30 cellular contexts compared by ENCODE assay signal in the genomic region with DNA sequence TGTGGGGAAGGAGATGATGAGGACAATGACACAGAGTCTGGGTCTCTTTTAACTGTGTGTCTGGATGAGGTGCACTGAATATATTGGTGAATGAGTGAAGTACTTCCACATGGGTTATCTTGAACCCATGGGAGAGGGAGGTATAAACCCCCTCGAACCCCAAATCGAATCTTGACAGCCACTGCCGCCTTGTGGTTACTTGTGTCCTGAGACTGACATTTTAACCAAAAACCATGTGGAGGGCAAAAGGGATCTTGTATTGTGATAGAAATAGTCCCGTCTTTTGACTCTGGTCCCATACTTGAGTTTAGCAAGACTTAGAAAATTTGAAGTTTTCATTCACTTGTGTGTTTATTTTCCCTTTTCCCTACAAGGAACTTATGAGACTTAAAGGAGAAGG.
DNase-seq lines count a peak whose midpoint lies in the region; ATAC-seq, FAIRE-seq and TF ChIP-seq lines count a peak whose summit lies in the region.
"Had no signal": no experiment of that assay in that cellular context is flagged by ENCODE, and none has a peak within 500 bp of the region (broad histone marks: within the 10 kb centered on the region; RNA-seq: fewer than 3 reads in every experiment).

No MANE protein-coding gene starts in this region.

- no peak overlapping the region for H3K27ac Mint-ChIP-seq in activated naive CD4-positive, alpha-beta T cell treated with anti-CD3 and anti-CD28 coated beads, Interleukin-2, amount 50 U/mL, for 72 hours
- no peak overlapping the region for H3K27ac Mint-ChIP-seq in activated CD4-positive, alpha-beta memory T cell treated with anti-CD3 and anti-CD28 coated beads, Interleukin-2, amount 10 ng/mL, durations not matched to agents 7 days and 5 days
- H3K27ac Mint-ChIP-seq: activated T-cell treated with anti-CD3 and anti-CD28 coated beads, Interleukin-2, amount 50 U/mL, for 72 hours; CD4-positive, alpha-beta memory T cell; stimulated activated naive CD8-positive, alpha-beta T cell treated with anti-CD3 and anti-CD28 coated beads, Interleukin-15, Interleukin-2, amounts not matched to agents 100 ng/mL and 50 ng/mL, for 24 hours had no signal

- no peak for ATAC-seq in activated naive CD4-positive, alpha-beta T cell treated with anti-CD3 and anti-CD28 coated beads, Interleukin-2, amount 50 U/mL, for 72 hours
- no peak for ATAC-seq in pancreas
- ATAC-seq: activated T-cell treated with anti-CD3 and anti-CD28 coated beads, Interleukin-2, amount 50 U/mL, for 72 hours had no signal

- intact Hi-C loops in pancreas (cut with DNase I), result no loop called here

- no peak overlapping the region for H3K27ac ChIP-seq in WERI-Rb-1
- no peak overlapping the region for H3K27ac ChIP-seq in osteoblast (ENCODE audit: low read depth, low read length)
- no peak overlapping the region for H3K27ac ChIP-seq in pancreas
- H3K27ac ChIP-seq: 22Rv1, KMS-11, left ventricle myocardium inferior, Peyer's patch, thoracic aorta had no signal

- no peaks in the 10 kb centered on the region for H3K36me3 ChIP-seq in WERI-Rb-1
- no peaks in the 10 kb centered on the region for H3K36me3 ChIP-seq in osteoblast (ENCODE audit: insufficient read depth, low read length)
- no peaks in the 10 kb centered on the region for H3K36me3 ChIP-seq in pancreas
- H3K36me3 ChIP-seq: left ventricle myocardium inferior, Peyer's patch, thoracic aorta had no signal

- H3K36me3 Mint-ChIP-seq in activated naive CD4-positive, alpha-beta T cell treated with anti-CD3 and anti-CD28 coated beads, Interleukin-2, amount 50 U/mL, for 72 hours, result no peaks in the 10 kb centered on the region
- no peaks in the 10 kb centered on the region for H3K36me3 Mint-ChIP-seq in activated CD4-positive, alpha-beta memory T cell treated with anti-CD3 and anti-CD28 coated beads, Interleukin-2, amount 10 ng/mL, durations not matched to agents 7 days and 5 days (ENCODE audit: low read depth)
- H3K36me3 Mint-ChIP-seq: brain; CD4-positive, alpha-beta memory T cell had no signal

- no peak overlapping the region for H3K4me3 Mint-ChIP-seq in activated CD4-positive, alpha-beta memory T cell treated with anti-CD3 and anti-CD28 coated beads, Interleukin-2, amount 10 ng/mL, durations not matched to agents 7 days and 5 days
- H3K4me3 Mint-ChIP-seq: activated T-cell treated with anti-CD3 and anti-CD28 coated beads, Interleukin-2, amount 50 U/mL, for 72 hours; brain; CD4-positive, alpha-beta memory T cell; stimulated activated naive CD8-positive, alpha-beta T cell treated with anti-CD3 and anti-CD28 coated beads, Interleukin-15, Interleukin-2, amounts not matched to agents 100 ng/mL and 50 ng/mL, for 24 hours had no signal

- H3K9me3 Mint-ChIP-seq in activated naive CD4-positive, alpha-beta T cell treated with anti-CD3 and anti-CD28 coated beads, Interleukin-2, amount 50 U/mL, for 72 hours, result no peaks in the 10 kb centered on the region
- H3K9me3 Mint-ChIP-seq in activated CD4-positive, alpha-beta memory T cell treated with anti-CD3 and anti-CD28 coated beads, Interleukin-2, amount 10 ng/mL, durations not matched to agents 7 days and 5 days, result no peaks in the 10 kb centered on the region
- H3K9me3 Mint-ChIP-seq: activated T-cell treated with anti-CD3 and anti-CD28 coated beads, Interleukin-2, amount 50 U/mL, for 72 hours; brain; stimulated activated naive CD8-positive, alpha-beta T cell treated with anti-CD3 and anti-CD28 coated beads, Interleukin-15, Interleukin-2, amounts not matched to agents 100 ng/mL and 50 ng/mL, for 24 hours had no signal

- TF ChIP-seq CTCF in WERI-Rb-1 (IDR thresholded peaks at IDR 0.05; ENCODE audit: low read depth, low read length) (peak; percentile 74), osteoblast (IDR thresholded peaks at IDR 0.05; ENCODE audit: extremely low read depth, low read depth, low read length) (no peak), pancreas (IDR thresholded peaks at IDR 0.05) (no peak)

- H4K20me1 ChIP-seq in osteoblast (ENCODE audit: insufficient read depth, low read length), result no peaks in the 10 kb centered on the region

- DNase-seq in DMS 273 (lab: John Stamatoyannopoulos, UW; ENCODE audit: unreplicated experiment) (peak; percentile 25), DMS 273 treated with DMSO at 0.1 percent for 48 hours (lab: John Stamatoyannopoulos, UW) (no peak), NAMALWA (ENCODE audit: low spot score) (peak; percentile 22), WERI-Rb-1 (peak; percentile 41), osteoblast (ENCODE audit: insufficient read length, low spot score, missing footprints) (no peak), pancreas (no peak)
- DNase-seq in activated naive CD4-positive, alpha-beta T cell treated with anti-CD3 and anti-CD28 coated beads, Interleukin-2, amount 50 U/mL, for 72 hours (ENCODE audit: low spot score in 2 of 2), result no peak
- DNase-seq in activated CD4-positive, alpha-beta memory T cell treated with anti-CD3 and anti-CD28 coated beads, Interleukin-2, amount 10 ng/mL, durations not matched to agents 7 days and 5 days, result no peak
- DNase-seq: activated naive CD4-positive, alpha-beta T cell treated with Interleukin-2 at 50 U/mL for 16 hours; activated T-cell treated with anti-CD3 and anti-CD28 coated beads, Interleukin-2, amount 50 U/mL, for 72 hours; CD4-positive, alpha-beta memory T cell; DMS153; GDM1; HCEC 1CT; islet precursor cell; left ventricle myocardium inferior; NCI-H1048; NCI-H187 treated with DMSO at 0.1 percent for 48 hours; NCI-H345; NCI-H774; Peyer's patch; SHP77 treated with DMSO at 0.1 percent for 48 hours; SW 1271; T-helper 9 cell had no signal

- CTCF ChIA-PET in activated CD4-positive, alpha-beta memory T cell treated with anti-CD3 and anti-CD28 coated beads, Interleukin-2, amount 10 ng/mL, durations not matched to agents 7 days and 5 days (lab: Charles Lee), result no interaction called here

- H3K9me3 ChIP-seq in WERI-Rb-1 (ENCODE audit: severe bottlenecking) (no peaks in the 10 kb centered on the region), osteoblast (ENCODE audit: low read depth, low read length) (no peaks in the 10 kb centered on the region), pancreas (no peaks in the 10 kb centered on the region)
- H3K9me3 ChIP-seq: left ventricle myocardium inferior, Peyer's patch, thoracic aorta had no signal

- H3K4me2 ChIP-seq in osteoblast (ENCODE audit: insufficient read depth, low read length), result peak overlapping the region; percentile 26
- H3K4me2 ChIP-seq: KMS-11 had no signal

- FAIRE-seq in pancreas (lab: Jason Lieb, UNC), result no peak
- FAIRE-seq: GM19239 had no signal

- peaks cover 8% of the 10 kb centered on the region for H3K27me3 Mint-ChIP-seq in activated CD4-positive, alpha-beta memory T cell treated with anti-CD3 and anti-CD28 coated beads, Interleukin-2, amount 10 ng/mL, durations not matched to agents 7 days and 5 days
- H3K27me3 Mint-ChIP-seq: brain had no signal

- no peaks in the 10 kb centered on the region for H3K79me2 ChIP-seq in osteoblast (ENCODE audit: insufficient read depth, low read length)

- POLR2A ChIA-PET in activated CD4-positive, alpha-beta memory T cell treated with anti-CD3 and anti-CD28 coated beads, Interleukin-2, amount 10 ng/mL, durations not matched to agents 7 days and 5 days (lab: Charles Lee), result no interaction called here

- H3K27me3 ChIP-seq in WERI-Rb-1 (ENCODE audit: insufficient read depth, low read depth, severe bottlenecking) (no peaks in the 10 kb centered on the region), osteoblast (ENCODE audit: insufficient read depth, low read length) (peaks cover 4% of the 10 kb centered on the region), pancreas (no peaks in the 10 kb centered on the region)
- H3K27me3 ChIP-seq: Peyer's patch had no signal

- H3K4me3 ChIP-seq in WERI-Rb-1 (ENCODE audit: low read depth, low read length), result no peak overlapping the region
- H3K4me3 ChIP-seq in osteoblast (ENCODE audit: insufficient read depth, low read length), result no peak overlapping the region
- no peak overlapping the region for H3K4me3 ChIP-seq in pancreas
- H3K4me3 ChIP-seq: left ventricle myocardium inferior, Peyer's patch, thoracic aorta had no signal

- H3K4me1 ChIP-seq in osteoblast (ENCODE audit: insufficient read depth, low read length) (no peaks in the 10 kb centered on the region), pancreas (no peaks in the 10 kb centered on the region)
- H3K4me1 ChIP-seq: left ventricle myocardium inferior, Peyer's patch had no signal

- no peaks in the 10 kb centered on the region for H3K4me1 Mint-ChIP-seq in activated CD4-positive, alpha-beta memory T cell treated with anti-CD3 and anti-CD28 coated beads, Interleukin-2, amount 10 ng/mL, durations not matched to agents 7 days and 5 days
- H3K4me1 Mint-ChIP-seq: CD4-positive, alpha-beta memory T cell had no signal

- H2AFZ ChIP-seq in osteoblast (ENCODE audit: low read length), result no peak overlapping the region

- 83 to 89% methylated on average over 4 of the region's 4 CpGs for WGBS in pancreas, 2 donors

Comparison
In these comparisons a context has a peak if more than half of its experiments do, and no peak if none do; other contexts are left out.
1. DNase-seq: peak in DMS 273 (single experiment), NAMALWA (single experiment) and WERI-Rb-1 (single experiment); none in DMS 273 treated with DMSO at 0.1 percent for 48 hours (single experiment), osteoblast (single experiment), activated naive CD4-positive, alpha-beta T cell treated with anti-CD3 and anti-CD28 coated beads, Interleukin-2, amount 50 U/mL, for 72 hours (0 of 2), activated CD4-positive, alpha-beta memory T cell treated with anti-CD3 and anti-CD28 coated beads, Interleukin-2, amount 10 ng/mL, durations not matched to agents 7 days and 5 days (single experiment) and pancreas (0 of 6).